In the genomic region with DNA sequence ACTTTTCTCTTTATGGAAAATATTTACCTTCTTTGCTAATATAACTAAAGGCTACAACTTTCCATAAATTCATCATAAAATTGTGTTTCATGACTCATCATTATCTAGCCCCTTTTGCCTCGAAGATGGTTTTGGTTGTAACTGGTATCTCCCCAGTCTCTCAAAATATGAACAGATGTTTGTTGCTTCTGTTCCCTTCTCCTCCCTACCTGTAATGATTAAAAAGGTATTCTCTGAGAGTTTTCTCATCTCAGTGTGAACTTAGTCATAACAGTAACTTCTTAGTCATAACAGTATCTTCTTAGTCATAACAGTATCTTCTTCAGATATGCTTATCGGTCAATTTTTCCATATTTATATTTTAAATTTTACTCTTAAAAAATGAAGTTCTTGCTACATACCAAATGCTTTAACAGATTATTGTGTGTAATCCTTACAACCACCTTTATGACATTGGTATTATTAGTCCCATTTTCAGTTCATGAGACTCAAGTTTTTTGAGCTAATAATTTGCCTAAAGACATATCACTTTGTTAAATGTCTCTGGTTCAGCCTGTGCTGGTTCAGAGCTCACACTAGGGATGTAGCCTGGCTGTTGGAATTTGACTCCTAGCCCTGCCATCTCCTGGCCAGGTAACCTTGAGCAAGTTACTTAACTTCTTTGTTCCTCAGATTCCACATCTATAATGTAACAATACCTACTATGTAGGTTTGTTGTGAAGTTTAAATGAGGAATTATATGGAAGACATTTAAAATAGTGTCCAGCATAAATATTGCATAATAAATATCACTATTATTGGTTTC, we compare ENCODE assay signal across 9 cellular contexts. TPM values are rescaled to one million over a fixed set of nuclear protein-coding genes. Genes with fewer than 3 reads are reported as not detected.
DNase-seq lines count a peak whose midpoint lies in the region; ATAC-seq, FAIRE-seq and TF ChIP-seq lines count a peak whose summit lies in the region.
"Had no signal": no experiment of that assay in that cellular context is flagged by ENCODE, and none has a peak within 500 bp of the region (broad histone marks: within the 10 kb centered on the region; RNA-seq: fewer than 3 reads in every experiment).

No MANE protein-coding gene starts in this region.

- 92% methylated on average over 2 of the region's 2 CpGs for WGBS in suprapubic skin

- H3K4me1 ChIP-seq in keratinocyte (ENCODE audit: control insufficient read depth, extremely low read depth, insufficient read depth, low read length) (no peaks in the 10 kb centered on the region), suprapubic skin (no peaks in the 10 kb centered on the region), uterus (no peaks in the 10 kb centered on the region), right atrium auricular region (no peaks in the 10 kb centered on the region)

- no peak for TF ChIP-seq POLR2A in suprapubic skin (IDR thresholded peaks at IDR 0.05)
- TF ChIP-seq POLR2A in uterus (IDR thresholded peaks at IDR 0.05), result no peak

- H3K27me3 ChIP-seq in keratinocyte (ENCODE audit: control insufficient read depth, extremely low read depth, insufficient read depth, low read length) (no peaks in the 10 kb centered on the region), suprapubic skin (no peaks in the 10 kb centered on the region), uterus (no peaks in the 10 kb centered on the region), right atrium auricular region (no peaks in the 10 kb centered on the region)

- peak; percentile 93 for ATAC-seq in GM18909 (IDR thresholded peaks at IDR 0.05; ENCODE audit: poor library complexity, unreplicated experiment)
- ATAC-seq in GM21723 (IDR thresholded peaks at IDR 0.05; ENCODE audit: unreplicated experiment), result peak; percentile 94
- peak; percentile 94 for ATAC-seq in HG03432 (IDR thresholded peaks at IDR 0.05; ENCODE audit: unreplicated experiment)

- no peaks in the 10 kb centered on the region for H3K9me3 ChIP-seq in keratinocyte (ENCODE audit: control insufficient read depth, low read depth, low read length)
- no peaks in the 10 kb centered on the region for H3K9me3 ChIP-seq in suprapubic skin
- H3K9me3 ChIP-seq in uterus, result no peaks in the 10 kb centered on the region
- no peaks in the 10 kb centered on the region for H3K9me3 ChIP-seq in right atrium auricular region

- DNase-seq in keratinocyte (ENCODE audit: low read depth, low spot score) (no peak), suprapubic skin (ENCODE audit: low spot score in 2 of 2) (no peak), uterus (no peak), right atrium auricular region (ENCODE audit: low spot score) (no peak)
- DNase-seq: activated gamma-delta T cell treated with Interleukin-2 at 50 U/mL for 16 hours, SIG-M5 had no signal

- H2AFZ ChIP-seq in keratinocyte (ENCODE audit: control insufficient read depth, low read length), result no peak overlapping the region

- H3K4me3 ChIP-seq in keratinocyte (ENCODE audit: control insufficient read depth in 2 of 3, extremely low read depth in 1 of 3, insufficient read depth in 2 of 3, low read depth in 1 of 3, low read length in 3 of 3) (no peak overlapping the region), suprapubic skin (no peak overlapping the region), uterus (no peak overlapping the region), right atrium auricular region (no peak overlapping the region)

- H3K36me3 ChIP-seq in keratinocyte (ENCODE audit: control insufficient read depth in 2 of 2, extremely low read depth in 1 of 2, insufficient read depth in 2 of 2, low read length in 2 of 2) (peaks cover 0 to 2% of the 10 kb centered on the region in 2 experiments), suprapubic skin (no peaks in the 10 kb centered on the region), uterus (no peaks in the 10 kb centered on the region), right atrium auricular region (no peaks in the 10 kb centered on the region)

- H3K27ac ChIP-seq in keratinocyte (ENCODE audit: control insufficient read depth, insufficient read depth, low read length) (peak overlapping the region; percentile 6), suprapubic skin (no peak overlapping the region), uterus (no peak overlapping the region), right atrium auricular region (no peak overlapping the region)

- TF ChIP-seq EP300 in suprapubic skin (IDR thresholded peaks at IDR 0.05), result no peak

- no peak for TF ChIP-seq CTCF in keratinocyte (optimal IDR thresholded peaks at IDR 0.05 in 1 of 3, IDR thresholded peaks at IDR 0.05 in 1 of 3, conservative IDR thresholded peaks at IDR 0.05 in 1 of 3; ENCODE audit: extremely low read depth in 1 of 3, insufficient read depth in 2 of 3, low read length in 3 of 3)
- TF ChIP-seq CTCF in suprapubic skin (IDR thresholded peaks at IDR 0.05), result no peak
- TF ChIP-seq CTCF in uterus (IDR thresholded peaks at IDR 0.05), result no peak
- TF ChIP-seq CTCF in right atrium auricular region (IDR thresholded peaks at IDR 0.05), result no peak

- H4K20me1 ChIP-seq in keratinocyte (ENCODE audit: control insufficient read depth, extremely low read depth, insufficient read depth, low read length), result no peaks in the 10 kb centered on the region

- intact Hi-C loops in uterus (cut with DNase I; ENCODE audit: low total_unique reads), result no loop called here

- no peak for FAIRE-seq in keratinocyte (lab: Jason Lieb, UNC)

- H3K79me2 ChIP-seq in keratinocyte (ENCODE audit: control insufficient read depth, insufficient read depth, low read length), result no peaks in the 10 kb centered on the region

- H3K4me2 ChIP-seq in keratinocyte (ENCODE audit: control insufficient read depth, extremely low read depth, insufficient read depth, low read depth, low read length), result no peak overlapping the region

- dilution Hi-C loops in keratinocyte (cut with MboI; ENCODE audit: extremely low pct_ligation_motif_present, low sequenced_read_pairs), result no loop called here

- no peaks in the 10 kb centered on the region for H3K9me1 ChIP-seq in keratinocyte (ENCODE audit: control insufficient read depth, extremely low read depth, insufficient read depth, low read length)

- H3K9ac ChIP-seq in keratinocyte (ENCODE audit: control insufficient read depth, extremely low read depth, insufficient read depth, low read length), result no peak overlapping the region

RNA-seq across cellular contexts. Expression of gene ATP1B1, which starts 32.6 kb away (rescaled TPM):
- 21.1 to 32.8 TPM (median 30.0 TPM) in 3 replicates for polyA plus RNA-seq in keratinocyte
- polyA plus RNA-seq in keratinocyte (2011; ENCODE audit: low read depth), result 32.4 TPM
- polyA plus RNA-seq in keratinocyte (2011; cell fraction: cytosol; rRNA removed), result 11.2 and 16.6 TPM in 2 replicates
- polyA plus RNA-seq in keratinocyte (2011; cell fraction: nucleus; rRNA removed), result 23.9 and 33.4 TPM in 2 replicates
- 35.0 and 37.8 TPM in 2 replicates for polyA plus RNA-seq in keratinocyte (2012; ENCODE audit: low replicate concordance)
- 8.4 to 29.2 TPM (median 15.0 TPM) in 3 replicates for polyA minus RNA-seq in keratinocyte
- 22.6 TPM for polyA minus RNA-seq in keratinocyte (2011; cell fraction: cytosol; rRNA and poly(A)+ RNA removed)
- 18.6 and 28.9 TPM in 2 replicates for polyA minus RNA-seq in keratinocyte (2011; cell fraction: nucleus; rRNA and poly(A)+ RNA removed)
- total RNA-seq in suprapubic skin (100 to 1,000 TPM in 2 of 4 donors, 10 to 100 TPM in 2; 63.3 to 150 (median 108) TPM), uterus (100 to 1,000 TPM in 3 of 4 donors, 10 to 100 TPM in 1; 52.6 to 210 (median 111) TPM), right atrium auricular region (100 to 1,000 TPM; 200 to 342 TPM)
